ENCODE assay signal across 1 cellular context in the genomic region with DNA sequence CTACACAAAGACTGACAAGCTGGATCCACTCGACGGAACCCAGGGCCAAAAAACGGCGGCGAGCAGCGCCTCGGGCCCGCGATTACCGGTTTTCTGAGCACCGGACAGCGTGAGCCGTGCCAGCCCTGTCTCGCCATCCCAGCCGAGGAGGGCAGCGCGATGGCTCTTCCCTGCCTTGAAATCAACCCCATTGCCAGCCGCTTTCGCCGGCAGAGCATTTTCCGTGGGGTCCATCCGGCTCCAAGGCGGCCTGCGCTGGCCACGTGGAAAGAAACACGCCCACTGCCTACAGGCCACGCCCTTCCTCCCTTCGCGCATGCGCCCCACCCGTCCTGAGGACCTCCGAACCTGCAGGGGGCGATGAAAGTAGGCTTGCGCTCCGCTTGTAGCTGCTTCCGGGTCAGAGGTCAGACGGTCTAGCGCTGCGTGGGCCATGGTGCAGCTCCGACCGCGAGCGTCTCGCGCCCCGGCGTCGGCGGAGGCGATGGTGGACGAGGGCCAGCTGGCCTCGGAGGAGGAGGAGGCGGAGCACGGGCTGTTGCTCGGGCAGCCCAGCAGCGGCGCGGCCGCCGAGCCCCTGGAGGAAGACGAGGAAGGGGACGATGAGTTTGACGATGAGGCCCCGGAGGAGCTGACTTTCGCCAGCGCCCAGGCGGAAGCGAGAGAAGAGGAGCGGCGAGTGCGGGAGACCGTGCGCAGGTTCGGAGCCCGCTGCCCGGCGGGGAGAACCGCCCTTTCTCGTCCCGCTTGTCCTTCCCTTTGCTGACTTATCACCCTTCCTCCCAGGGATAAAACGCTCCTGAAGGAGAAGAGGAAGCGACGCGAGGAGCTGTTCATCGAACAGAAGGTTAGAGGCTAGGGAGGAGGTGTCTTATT.
TF ChIP-seq lines count a peak whose summit lies in the region.

A gene (plus strand): TSS at position 410 of the 876 bp plus-strand sequence. CDS start 24 bp downstream, at position 434.

TF ChIP-seq in HepG2, 621 proteins besides CTCF, POLR2A, EP300 and RAD21 (continued from another document and continues in another):
- TF ChIP-seq, protein P1, sequence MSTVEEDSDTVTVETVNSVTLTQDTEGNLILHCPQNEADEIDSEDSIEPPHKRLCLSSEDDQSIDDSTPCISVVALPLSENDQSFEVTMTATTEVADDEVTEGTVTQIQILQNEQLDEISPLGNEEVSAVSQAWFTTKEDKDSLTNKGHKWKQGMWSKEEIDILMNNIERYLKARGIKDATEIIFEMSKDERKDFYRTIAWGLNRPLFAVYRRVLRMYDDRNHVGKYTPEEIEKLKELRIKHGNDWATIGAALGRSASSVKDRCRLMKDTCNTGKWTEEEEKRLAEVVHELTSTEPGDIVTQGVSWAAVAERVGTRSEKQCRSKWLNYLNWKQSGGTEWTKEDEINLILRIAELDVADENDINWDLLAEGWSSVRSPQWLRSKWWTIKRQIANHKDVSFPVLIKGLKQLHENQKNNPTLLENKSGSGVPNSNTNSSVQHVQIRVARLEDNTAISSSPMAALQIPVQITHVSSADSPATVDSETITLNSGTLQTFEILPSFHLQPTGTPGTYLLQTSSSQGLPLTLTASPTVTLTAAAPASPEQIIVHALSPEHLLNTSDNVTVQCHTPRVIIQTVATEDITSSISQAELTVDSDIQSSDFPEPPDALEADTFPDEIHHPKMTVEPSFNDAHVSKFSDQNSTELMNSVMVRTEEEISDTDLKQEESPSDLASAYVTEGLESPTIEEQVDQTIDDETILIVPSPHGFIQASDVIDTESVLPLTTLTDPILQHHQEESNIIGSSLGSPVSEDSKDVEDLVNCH (CRISPR knock-in tag; IDR thresholded peaks at IDR 0.05), result peak; percentile 34; the same call in 1 of the 2 replicates
- TF ChIP-seq CBX1 (IDR thresholded peaks at IDR 0.05; ENCODE audit: low read depth), result peak; percentile 99
- peak; percentile 93 for TF ChIP-seq RXRB (CRISPR knock-in tag; IDR thresholded peaks at IDR 0.05; ENCODE audit: borderline replicate concordance)
- TF ChIP-seq, protein P2, sequence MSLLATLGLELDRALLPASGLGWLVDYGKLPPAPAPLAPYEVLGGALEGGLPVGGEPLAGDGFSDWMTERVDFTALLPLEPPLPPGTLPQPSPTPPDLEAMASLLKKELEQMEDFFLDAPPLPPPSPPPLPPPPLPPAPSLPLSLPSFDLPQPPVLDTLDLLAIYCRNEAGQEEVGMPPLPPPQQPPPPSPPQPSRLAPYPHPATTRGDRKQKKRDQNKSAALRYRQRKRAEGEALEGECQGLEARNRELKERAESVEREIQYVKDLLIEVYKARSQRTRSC (CRISPR knock-in tag; IDR thresholded peaks at IDR 0.05; ENCODE audit: low read depth), result peak; percentile 93
- peak; percentile 81 for TF ChIP-seq FOSL2 (CRISPR knock-in tag; IDR thresholded peaks at IDR 0.05)
- TF ChIP-seq HDAC6 (IDR thresholded peaks at IDR 0.05; ENCODE audit: low read depth, low read length), result no peak
- TF ChIP-seq, protein P3, sequence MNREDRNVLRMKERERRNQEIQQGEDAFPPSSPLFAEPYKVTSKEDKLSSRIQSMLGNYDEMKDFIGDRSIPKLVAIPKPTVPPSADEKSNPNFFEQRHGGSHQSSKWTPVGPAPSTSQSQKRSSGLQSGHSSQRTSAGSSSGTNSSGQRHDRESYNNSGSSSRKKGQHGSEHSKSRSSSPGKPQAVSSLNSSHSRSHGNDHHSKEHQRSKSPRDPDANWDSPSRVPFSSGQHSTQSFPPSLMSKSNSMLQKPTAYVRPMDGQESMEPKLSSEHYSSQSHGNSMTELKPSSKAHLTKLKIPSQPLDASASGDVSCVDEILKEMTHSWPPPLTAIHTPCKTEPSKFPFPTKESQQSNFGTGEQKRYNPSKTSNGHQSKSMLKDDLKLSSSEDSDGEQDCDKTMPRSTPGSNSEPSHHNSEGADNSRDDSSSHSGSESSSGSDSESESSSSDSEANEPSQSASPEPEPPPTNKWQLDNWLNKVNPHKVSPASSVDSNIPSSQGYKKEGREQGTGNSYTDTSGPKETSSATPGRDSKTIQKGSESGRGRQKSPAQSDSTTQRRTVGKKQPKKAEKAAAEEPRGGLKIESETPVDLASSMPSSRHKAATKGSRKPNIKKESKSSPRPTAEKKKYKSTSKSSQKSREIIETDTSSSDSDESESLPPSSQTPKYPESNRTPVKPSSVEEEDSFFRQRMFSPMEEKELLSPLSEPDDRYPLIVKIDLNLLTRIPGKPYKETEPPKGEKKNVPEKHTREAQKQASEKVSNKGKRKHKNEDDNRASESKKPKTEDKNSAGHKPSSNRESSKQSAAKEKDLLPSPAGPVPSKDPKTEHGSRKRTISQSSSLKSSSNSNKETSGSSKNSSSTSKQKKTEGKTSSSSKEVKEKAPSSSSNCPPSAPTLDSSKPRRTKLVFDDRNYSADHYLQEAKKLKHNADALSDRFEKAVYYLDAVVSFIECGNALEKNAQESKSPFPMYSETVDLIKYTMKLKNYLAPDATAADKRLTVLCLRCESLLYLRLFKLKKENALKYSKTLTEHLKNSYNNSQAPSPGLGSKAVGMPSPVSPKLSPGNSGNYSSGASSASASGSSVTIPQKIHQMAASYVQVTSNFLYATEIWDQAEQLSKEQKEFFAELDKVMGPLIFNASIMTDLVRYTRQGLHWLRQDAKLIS (CRISPR knock-in tag; IDR thresholded peaks at IDR 0.05), result no peak; the same call in 1 of the 2 replicates
- TF ChIP-seq ZNF546 (CRISPR knock-in tag; conservative IDR thresholded peaks at IDR 0.05), result peak; percentile 95
- peak; percentile 96 for TF ChIP-seq ELF4 (CRISPR knock-in tag; IDR thresholded peaks at IDR 0.05; ENCODE audit: borderline replicate concordance)
- TF ChIP-seq ZNF253 (CRISPR knock-in tag; IDR thresholded peaks at IDR 0.05; ENCODE audit: borderline replicate concordance), result peak; percentile 98
- TF ChIP-seq, protein P4, sequence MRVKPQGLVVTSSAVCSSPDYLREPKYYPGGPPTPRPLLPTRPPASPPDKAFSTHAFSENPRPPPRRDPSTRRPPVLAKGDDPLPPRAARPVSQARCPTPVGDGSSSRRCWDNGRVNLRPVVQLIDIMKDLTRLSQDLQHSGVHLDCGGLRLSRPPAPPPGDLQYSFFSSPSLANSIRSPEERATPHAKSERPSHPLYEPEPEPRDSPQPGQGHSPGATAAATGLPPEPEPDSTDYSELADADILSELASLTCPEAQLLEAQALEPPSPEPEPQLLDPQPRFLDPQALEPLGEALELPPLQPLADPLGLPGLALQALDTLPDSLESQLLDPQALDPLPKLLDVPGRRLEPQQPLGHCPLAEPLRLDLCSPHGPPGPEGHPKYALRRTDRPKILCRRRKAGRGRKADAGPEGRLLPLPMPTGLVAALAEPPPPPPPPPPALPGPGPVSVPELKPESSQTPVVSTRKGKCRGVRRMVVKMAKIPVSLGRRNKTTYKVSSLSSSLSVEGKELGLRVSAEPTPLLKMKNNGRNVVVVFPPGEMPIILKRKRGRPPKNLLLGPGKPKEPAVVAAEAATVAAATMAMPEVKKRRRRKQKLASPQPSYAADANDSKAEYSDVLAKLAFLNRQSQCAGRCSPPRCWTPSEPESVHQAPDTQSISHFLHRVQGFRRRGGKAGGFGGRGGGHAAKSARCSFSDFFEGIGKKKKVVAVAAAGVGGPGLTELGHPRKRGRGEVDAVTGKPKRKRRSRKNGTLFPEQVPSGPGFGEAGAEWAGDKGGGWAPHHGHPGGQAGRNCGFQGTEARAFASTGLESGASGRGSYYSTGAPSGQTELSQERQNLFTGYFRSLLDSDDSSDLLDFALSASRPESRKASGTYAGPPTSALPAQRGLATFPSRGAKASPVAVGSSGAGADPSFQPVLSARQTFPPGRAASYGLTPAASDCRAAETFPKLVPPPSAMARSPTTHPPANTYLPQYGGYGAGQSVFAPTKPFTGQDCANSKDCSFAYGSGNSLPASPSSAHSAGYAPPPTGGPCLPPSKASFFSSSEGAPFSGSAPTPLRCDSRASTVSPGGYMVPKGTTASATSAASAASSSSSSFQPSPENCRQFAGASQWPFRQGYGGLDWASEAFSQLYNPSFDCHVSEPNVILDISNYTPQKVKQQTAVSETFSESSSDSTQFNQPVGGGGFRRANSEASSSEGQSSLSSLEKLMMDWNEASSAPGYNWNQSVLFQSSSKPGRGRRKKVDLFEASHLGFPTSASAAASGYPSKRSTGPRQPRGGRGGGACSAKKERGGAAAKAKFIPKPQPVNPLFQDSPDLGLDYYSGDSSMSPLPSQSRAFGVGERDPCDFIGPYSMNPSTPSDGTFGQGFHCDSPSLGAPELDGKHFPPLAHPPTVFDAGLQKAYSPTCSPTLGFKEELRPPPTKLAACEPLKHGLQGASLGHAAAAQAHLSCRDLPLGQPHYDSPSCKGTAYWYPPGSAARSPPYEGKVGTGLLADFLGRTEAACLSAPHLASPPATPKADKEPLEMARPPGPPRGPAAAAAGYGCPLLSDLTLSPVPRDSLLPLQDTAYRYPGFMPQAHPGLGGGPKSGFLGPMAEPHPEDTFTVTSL (CRISPR knock-in tag; IDR thresholded peaks at IDR 0.05; ENCODE audit: borderline replicate concordance), result peak; percentile 91
- TF ChIP-seq NFIC (IDR thresholded peaks at IDR 0.05; ENCODE audit: low read length), result no peak; the same call in 1 of the 2 replicates
- TF ChIP-seq MIXL1 (CRISPR knock-in tag; IDR thresholded peaks at IDR 0.05), result peak; percentile 46
- TF ChIP-seq, protein P5, sequence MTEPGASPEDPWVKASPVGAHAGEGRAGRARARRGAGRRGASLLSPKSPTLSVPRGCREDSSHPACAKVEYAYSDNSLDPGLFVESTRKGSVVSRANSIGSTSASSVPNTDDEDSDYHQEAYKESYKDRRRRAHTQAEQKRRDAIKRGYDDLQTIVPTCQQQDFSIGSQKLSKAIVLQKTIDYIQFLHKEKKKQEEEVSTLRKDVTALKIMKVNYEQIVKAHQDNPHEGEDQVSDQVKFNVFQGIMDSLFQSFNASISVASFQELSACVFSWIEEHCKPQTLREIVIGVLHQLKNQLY (CRISPR knock-in tag; IDR thresholded peaks at IDR 0.05), result peak; percentile 74; the same call in 1 of the 2 replicates
- TF ChIP-seq, protein P6, sequence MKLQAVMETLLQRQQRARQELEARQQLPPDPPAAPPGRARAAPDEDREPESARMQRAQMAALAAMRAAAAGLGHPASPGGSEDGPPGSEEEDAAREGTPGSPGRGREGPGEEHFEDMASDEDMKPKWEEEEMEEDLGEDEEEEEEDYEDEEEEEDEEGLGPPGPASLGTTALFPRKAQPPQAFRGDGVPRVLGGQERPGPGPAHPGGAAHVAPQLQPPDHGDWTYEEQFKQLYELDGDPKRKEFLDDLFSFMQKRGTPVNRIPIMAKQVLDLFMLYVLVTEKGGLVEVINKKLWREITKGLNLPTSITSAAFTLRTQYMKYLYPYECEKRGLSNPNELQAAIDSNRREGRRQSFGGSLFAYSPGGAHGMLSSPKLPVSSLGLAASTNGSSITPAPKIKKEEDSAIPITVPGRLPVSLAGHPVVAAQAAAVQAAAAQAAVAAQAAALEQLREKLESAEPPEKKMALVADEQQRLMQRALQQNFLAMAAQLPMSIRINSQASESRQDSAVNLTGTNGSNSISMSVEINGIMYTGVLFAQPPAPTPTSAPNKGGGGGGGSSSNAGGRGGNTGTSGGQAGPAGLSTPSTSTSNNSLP (IDR thresholded peaks at IDR 0.05; ENCODE audit: low read depth, low read length), result peak; percentile 20; the same call in 1 of the 2 replicates
- no peak; the same call in 1 of the 2 replicates for TF ChIP-seq SIX1 (CRISPR knock-in tag; IDR thresholded peaks at IDR 0.05; ENCODE audit: borderline replicate concordance)
- peak; percentile 94 for TF ChIP-seq ZNF788 (CRISPR knock-in tag; IDR thresholded peaks at IDR 0.05; ENCODE audit: borderline replicate concordance)
- TF ChIP-seq AGO2 (optimal IDR thresholded peaks at IDR 0.05; ENCODE audit: low read depth, low read length), result peak; percentile 99
- TF ChIP-seq, protein P7, sequence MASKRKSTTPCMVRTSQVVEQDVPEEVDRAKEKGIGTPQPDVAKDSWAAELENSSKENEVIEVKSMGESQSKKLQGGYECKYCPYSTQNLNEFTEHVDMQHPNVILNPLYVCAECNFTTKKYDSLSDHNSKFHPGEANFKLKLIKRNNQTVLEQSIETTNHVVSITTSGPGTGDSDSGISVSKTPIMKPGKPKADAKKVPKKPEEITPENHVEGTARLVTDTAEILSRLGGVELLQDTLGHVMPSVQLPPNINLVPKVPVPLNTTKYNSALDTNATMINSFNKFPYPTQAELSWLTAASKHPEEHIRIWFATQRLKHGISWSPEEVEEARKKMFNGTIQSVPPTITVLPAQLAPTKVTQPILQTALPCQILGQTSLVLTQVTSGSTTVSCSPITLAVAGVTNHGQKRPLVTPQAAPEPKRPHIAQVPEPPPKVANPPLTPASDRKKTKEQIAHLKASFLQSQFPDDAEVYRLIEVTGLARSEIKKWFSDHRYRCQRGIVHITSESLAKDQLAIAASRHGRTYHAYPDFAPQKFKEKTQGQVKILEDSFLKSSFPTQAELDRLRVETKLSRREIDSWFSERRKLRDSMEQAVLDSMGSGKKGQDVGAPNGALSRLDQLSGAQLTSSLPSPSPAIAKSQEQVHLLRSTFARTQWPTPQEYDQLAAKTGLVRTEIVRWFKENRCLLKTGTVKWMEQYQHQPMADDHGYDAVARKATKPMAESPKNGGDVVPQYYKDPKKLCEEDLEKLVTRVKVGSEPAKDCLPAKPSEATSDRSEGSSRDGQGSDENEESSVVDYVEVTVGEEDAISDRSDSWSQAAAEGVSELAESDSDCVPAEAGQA (IDR thresholded peaks at IDR 0.05; ENCODE audit: low read depth), result peak; percentile 92
- TF ChIP-seq, protein P7 (CRISPR knock-in tag; IDR thresholded peaks at IDR 0.05; ENCODE audit: borderline replicate concordance), result peak; percentile 84; the same call in 1 of the 2 replicates
- TF ChIP-seq SNAI1 (CRISPR knock-in tag; IDR thresholded peaks at IDR 0.05; ENCODE audit: borderline replicate concordance), result 0 out of 2 replicates have a peak, but pooled peaks have one; percentile 24
- no peak; the same call in 1 of the 2 replicates for TF ChIP-seq SP140L (CRISPR knock-in tag; IDR thresholded peaks at IDR 0.05; ENCODE audit: borderline replicate concordance)
- peak; percentile 94 to 100; a peak in 3 of 4 replicates for TF ChIP-seq KLF16 (CRISPR knock-in tag; IDR thresholded peaks at IDR 0.05)
- TF ChIP-seq KMT2A (CRISPR knock-in tag; IDR thresholded peaks at IDR 0.05), result peak; percentile 100
- peak; percentile 100 for TF ChIP-seq MXD4 (CRISPR knock-in tag; IDR thresholded peaks at IDR 0.05)
- peak; percentile 99 for TF ChIP-seq ZFX (CRISPR knock-in tag; IDR thresholded peaks at IDR 0.05; ENCODE audit: low read depth)
- peak; percentile 99 for TF ChIP-seq ZNF136 (CRISPR knock-in tag; IDR thresholded peaks at IDR 0.05; ENCODE audit: low read depth)
- peak; percentile 100 for TF ChIP-seq SAP130 (CRISPR knock-in tag; IDR thresholded peaks at IDR 0.05; ENCODE audit: low read depth)
